ENCODE assay signal across 7 cellular contexts in genomic region chr17:4858880-4859260, GRCh38. TPM values are rescaled to one million over a fixed set of nuclear protein-coding genes. Genes with fewer than 3 reads are reported as not detected.
DNase-seq lines count a peak whose midpoint lies in the region; ATAC-seq, FAIRE-seq and TF ChIP-seq lines count a peak whose summit lies in the region.
"Had no signal": no experiment of that assay in that cellular context is flagged by ENCODE, and none has a peak within 500 bp of the region (broad histone marks: within the 10 kb centered on the region; RNA-seq: fewer than 3 reads in every experiment).

No MANE protein-coding gene starts in this region.

- TF ChIP-seq CTCF in endothelial cell of umbilical vein (IDR thresholded peaks at IDR 0.05; ENCODE audit: extremely low read depth in 1 of 2, insufficient read depth in 1 of 2, low read depth in 1 of 2, low read length in 2 of 2): no peak

- H3K9me3 Mint-ChIP-seq in activated T-helper 1 cell treated with anti-CD3 and anti-CD28 coated beads, Interleukin-12 subunit alpha, Interleukin-12 subunit beta, Interleukin-2, Interleukin-4 antibody, amounts not matched to agents 30 ng/mL and 10 ng/mL and 1 ng/mL, durations not matched to agents 14 hours and 24 hours and 36 hours: no peaks in the 10 kb centered on the region

- no peaks in the 10 kb centered on the region for H4K20me1 ChIP-seq in endothelial cell of umbilical vein (replicated peaks; ENCODE audit: control insufficient read depth, extremely low read depth, insufficient read depth, low read length)

- peaks cover 20% of the 10 kb centered on the region for H3K36me3 Mint-ChIP-seq in activated T-helper 1 cell treated with anti-CD3 and anti-CD28 coated beads, Interleukin-12 subunit alpha, Interleukin-12 subunit beta, Interleukin-2, Interleukin-4 antibody, amounts not matched to agents 30 ng/mL and 10 ng/mL and 1 ng/mL, durations not matched to agents 14 hours and 24 hours and 36 hours (ENCODE audit: low read depth)

- no peaks in the 10 kb centered on the region for H3K9me3 ChIP-seq in endothelial cell of umbilical vein (replicated peaks; ENCODE audit: control insufficient read depth, insufficient read depth, low read length)

- CTCF ChIA-PET in endothelial cell of umbilical vein (lab: Charles Lee): interaction anchor here (1.1 to 2.4 kb wide), 9 partner anchors 9 to 292 kb away, joined by 4 to 14 read pairs (median 7); partner anchors contain the start of genes ARRB2, GLTPD2, MINK1 and PLD2

- no peak overlapping the region for H3K4me3 Mint-ChIP-seq in activated T-helper 1 cell treated with anti-CD3 and anti-CD28 coated beads, Interleukin-12 subunit alpha, Interleukin-12 subunit beta, Interleukin-2, Interleukin-4 antibody, amounts not matched to agents 30 ng/mL and 10 ng/mL and 1 ng/mL, durations not matched to agents 14 hours and 24 hours and 36 hours

- FAIRE-seq in endothelial cell of umbilical vein (lab: Jason Lieb, UNC): no peak
- FAIRE-seq: endometrium had no signal

- no peaks in the 10 kb centered on the region for H3K27me3 Mint-ChIP-seq in activated T-helper 1 cell treated with anti-CD3 and anti-CD28 coated beads, Interleukin-12 subunit alpha, Interleukin-12 subunit beta, Interleukin-2, Interleukin-4 antibody, amounts not matched to agents 30 ng/mL and 10 ng/mL and 1 ng/mL, durations not matched to agents 14 hours and 24 hours and 36 hours (ENCODE audit: insufficient read depth)

- H3K9me1 ChIP-seq in endothelial cell of umbilical vein (replicated peaks; ENCODE audit: control insufficient read depth, extremely low read depth, insufficient read depth, low read length): no peaks in the 10 kb centered on the region

- intact Hi-C loops in endothelial cell of umbilical vein (cut with micrococcal nuclease): loop anchor here (1.0 to 2.0 kb wide), 2 partner anchors 25 to 62 kb away; partner anchors contain the start of gene PSMB6
- intact Hi-C loops in activated T-helper 1 cell treated with anti-CD3 and anti-CD28 coated beads, Interleukin-12 subunit alpha, Interleukin-12 subunit beta, Interleukin-2, Interleukin-4 antibody, amounts not matched to agents 30 ng/mL and 10 ng/mL and 1 ng/mL, durations not matched to agents 14 hours and 24 hours and 36 hours (cut with micrococcal nuclease): no loop called here

- H3K27ac ChIP-seq in endothelial cell of umbilical vein (ENCODE audit: insufficient read depth, low read depth, low read length): peak overlapping the region; percentile 79

- POLR2A ChIA-PET in endothelial cell of umbilical vein (lab: Charles Lee): interaction anchor here (0.6 to 1.6 kb wide), 3 partner anchors 63 to 256 kb away, joined by 5 to 7 read pairs (median 5); partner anchors contain the start of gene PSMB6

- H3K27me3 ChIP-seq in H7 (ENCODE audit: control insufficient read depth, insufficient read depth, low read length) (no peaks in the 10 kb centered on the region), endothelial cell of umbilical vein (ENCODE audit: control insufficient read depth in 2 of 2, insufficient read depth in 2 of 2, low read length in 2 of 2) (no peaks in the 10 kb centered on the region)

- no TSS peak for BruUV-seq in endothelial cell of umbilical vein (replicated peaks; lab: Mats Ljungman, UMichigan)

- peak; percentile 40 for TF ChIP-seq POLR2A in endothelial cell of umbilical vein (IDR thresholded peaks at IDR 0.05; ENCODE audit: low read depth, low read length)

- H3K9ac ChIP-seq in endothelial cell of umbilical vein (replicated peaks; ENCODE audit: extremely low read depth, insufficient read depth, low read length): peak overlapping the region; percentile 28

- H3K4me1 ChIP-seq in endothelial cell of umbilical vein (ENCODE audit: control insufficient read depth, extremely low read depth, insufficient read depth, low read length): peaks cover 47% of the 10 kb centered on the region

- H3K4me1 Mint-ChIP-seq in activated T-helper 1 cell treated with anti-CD3 and anti-CD28 coated beads, Interleukin-12 subunit alpha, Interleukin-12 subunit beta, Interleukin-2, Interleukin-4 antibody, amounts not matched to agents 30 ng/mL and 10 ng/mL and 1 ng/mL, durations not matched to agents 14 hours and 24 hours and 36 hours (ENCODE audit: low read depth): peaks cover 24% of the 10 kb centered on the region

- H3K4me3 ChIP-seq in H7 (ENCODE audit: insufficient read depth, low read depth, low read length): no peak overlapping the region
- peak overlapping the region in 1 of 3 experiments; percentile 48 for H3K4me3 ChIP-seq in endothelial cell of umbilical vein (replicated peaks in 1 of 3; ENCODE audit: insufficient read depth in 1 of 3, low read depth in 1 of 3, low read length in 3 of 3)

- peaks cover 34% of the 10 kb centered on the region for H3K79me2 ChIP-seq in endothelial cell of umbilical vein (ENCODE audit: control insufficient read depth, insufficient read depth, low read length)

- dilution Hi-C loops in endothelial cell of umbilical vein (cut with MboI; ENCODE audit: extremely low pct_ligation_motif_present, low sequenced_read_pairs): no loop called here

- H3K27ac Mint-ChIP-seq in activated T-helper 1 cell treated with anti-CD3 and anti-CD28 coated beads, Interleukin-12 subunit alpha, Interleukin-12 subunit beta, Interleukin-2, Interleukin-4 antibody, amounts not matched to agents 30 ng/mL and 10 ng/mL and 1 ng/mL, durations not matched to agents 14 hours and 24 hours and 36 hours: no peak overlapping the region

- peak overlapping the region; percentile 83 for H3K4me2 ChIP-seq in endothelial cell of umbilical vein (ENCODE audit: insufficient read depth, low read length)

- H3K36me3 ChIP-seq in H7 (replicated peaks; ENCODE audit: control insufficient read depth, insufficient read depth, low read length) (no peaks in the 10 kb centered on the region; the same call in 1 of the 2 replicates), endothelial cell of umbilical vein (ENCODE audit: control insufficient read depth in 2 of 2, extremely low read depth in 1 of 2, insufficient read depth in 2 of 2, low read length in 2 of 2) (peaks cover 0 to 2% of the 10 kb centered on the region in 2 experiments)

- no peak for ATAC-seq in GM19023 (IDR thresholded peaks at IDR 0.05; ENCODE audit: unreplicated experiment)

- peak; percentile 80 for DNase-seq in H7
- peak; percentile 69 for DNase-seq in endothelial cell of umbilical vein (ENCODE audit: low read depth, low spot score)
- peak in 42 of 56 donors; percentile 10 to 66 (median 34) for DNase-seq in nucleus accumbens (lab: John Stamatoyannopoulos, UW)
- no peak for DNase-seq in activated T-helper 1 cell treated with anti-CD3 and anti-CD28 coated beads, Interleukin-12 subunit alpha, Interleukin-12 subunit beta, Interleukin-2, Interleukin-4 antibody, amounts not matched to agents 30 ng/mL and 10 ng/mL and 1 ng/mL, durations not matched to agents 14 hours and 24 hours and 36 hours (ENCODE audit: low spot score)
- no peak for DNase-seq in activated CD8-positive, alpha-beta memory T cell treated with anti-CD3 and anti-CD28 coated beads for 24 hours

- peak overlapping the region; percentile 7 for H2AFZ ChIP-seq in endothelial cell of umbilical vein (ENCODE audit: low read depth, low read length)

RNA-seq across cellular contexts. Expression of gene MINK1, which starts 25.7 kb away (rescaled TPM):
- total RNA-seq in H7 (2014; rRNA removed; shearing (Covaris generic)): 42.4 and 58.2 TPM in 2 replicates
- total RNA-seq in endothelial cell of umbilical vein: 87.5 and 89.4 TPM in 2 replicates
- polyA plus RNA-seq in endothelial cell of umbilical vein: 46.8 and 53.6 TPM in 2 replicates
- 30.3 and 33.3 TPM in 2 replicates for polyA plus RNA-seq in endothelial cell of umbilical vein (2011; cell fraction: cytosol; rRNA removed)
- 395 and 448 TPM in 2 replicates for polyA plus RNA-seq in endothelial cell of umbilical vein (2011; cell fraction: nucleus; rRNA removed)
- 63.3 and 70.6 TPM in 2 replicates for polyA plus RNA-seq in endothelial cell of umbilical vein (2012)
- polyA minus RNA-seq in endothelial cell of umbilical vein: 70.9 and 76.1 TPM in 2 replicates
- polyA minus RNA-seq in endothelial cell of umbilical vein (2011; cell fraction: cytosol; rRNA and poly(A)+ RNA removed): 20.4 TPM
- 62.5 and 85.1 TPM in 2 replicates for polyA minus RNA-seq in endothelial cell of umbilical vein (2011; cell fraction: nucleus; rRNA and poly(A)+ RNA removed)
- total RNA-seq in activated T-helper 1 cell treated with anti-CD3 and anti-CD28 coated beads, Interleukin-12 subunit alpha, Interleukin-12 subunit beta, Interleukin-2, Interleukin-4 antibody, amounts not matched to agents 30 ng/mL and 10 ng/mL and 1 ng/mL, durations not matched to agents 14 hours and 24 hours and 36 hours: 66.5 and 67.5 TPM in 2 replicates

RNA-seq across cellular contexts. Expression of gene C17orf107, which starts 40.5 kb away (rescaled TPM):
- total RNA-seq in H7 (2014; rRNA removed; shearing (Covaris generic)): 7.6 and 7.8 TPM in 2 replicates
- total RNA-seq in endothelial cell of umbilical vein: 1.0 and 1.5 TPM in 2 replicates
- 0.68 and 0.86 TPM in 2 replicates for polyA plus RNA-seq in endothelial cell of umbilical vein
- polyA plus RNA-seq in endothelial cell of umbilical vein (2011; cell fraction: cytosol; rRNA removed): 0.36 and 0.62 TPM in 2 replicates
- 0.75 and 1.3 TPM in 2 replicates for polyA plus RNA-seq in endothelial cell of umbilical vein (2011; cell fraction: nucleus; rRNA removed)
- 0.39 and 1.6 TPM in 2 replicates for polyA plus RNA-seq in endothelial cell of umbilical vein (2012)
- 0.75 and 1.1 TPM in 2 replicates for polyA minus RNA-seq in endothelial cell of umbilical vein
- not detected for polyA minus RNA-seq in endothelial cell of umbilical vein (2011; cell fraction: cytosol; rRNA and poly(A)+ RNA removed)
- 1.3 and 3.8 TPM in 2 replicates for polyA minus RNA-seq in endothelial cell of umbilical vein (2011; cell fraction: nucleus; rRNA and poly(A)+ RNA removed)
- 1.3 and 1.8 TPM in 2 replicates for total RNA-seq in activated T-helper 1 cell treated with anti-CD3 and anti-CD28 coated beads, Interleukin-12 subunit alpha, Interleukin-12 subunit beta, Interleukin-2, Interleukin-4 antibody, amounts not matched to agents 30 ng/mL and 10 ng/mL and 1 ng/mL, durations not matched to agents 14 hours and 24 hours and 36 hours

RNA-seq across cellular contexts. Expression of gene CHRNE, which starts 44.0 kb away (rescaled TPM):
- 0.67 and 0.69 TPM in 2 replicates for total RNA-seq in H7 (2014; rRNA removed; shearing (Covaris generic))
- 0.76 and 0.84 TPM in 2 replicates for total RNA-seq in endothelial cell of umbilical vein
- polyA plus RNA-seq in endothelial cell of umbilical vein: 1.1 and 1.3 TPM in 2 replicates
- polyA plus RNA-seq in endothelial cell of umbilical vein (2011; cell fraction: cytosol; rRNA removed): 0.50 and 0.66 TPM in 2 replicates
- 0.53 and 0.66 TPM in 2 replicates for polyA plus RNA-seq in endothelial cell of umbilical vein (2011; cell fraction: nucleus; rRNA removed)
- 1.0 and 2.5 TPM in 2 replicates for polyA plus RNA-seq in endothelial cell of umbilical vein (2012)
- polyA minus RNA-seq in endothelial cell of umbilical vein: 0.38 and 1.4 TPM in 2 replicates
- polyA minus RNA-seq in endothelial cell of umbilical vein (2011; cell fraction: cytosol; rRNA and poly(A)+ RNA removed): not detected
- 0.53 and 0.72 TPM in 2 replicates for polyA minus RNA-seq in endothelial cell of umbilical vein (2011; cell fraction: nucleus; rRNA and poly(A)+ RNA removed)
- total RNA-seq in activated T-helper 1 cell treated with anti-CD3 and anti-CD28 coated beads, Interleukin-12 subunit alpha, Interleukin-12 subunit beta, Interleukin-2, Interleukin-4 antibody, amounts not matched to agents 30 ng/mL and 10 ng/mL and 1 ng/mL, durations not matched to agents 14 hours and 24 hours and 36 hours: 0.52 and 0.61 TPM in 2 replicates

RNA-seq across cellular contexts. Expression of gene PLD2, which starts 51.9 kb away (rescaled TPM):
- 36.5 and 42.6 TPM in 2 replicates for total RNA-seq in H7 (2014; rRNA removed; shearing (Covaris generic))
- total RNA-seq in endothelial cell of umbilical vein: 52.3 and 58.7 TPM in 2 replicates
- 53.6 and 54.7 TPM in 2 replicates for polyA plus RNA-seq in endothelial cell of umbilical vein
- 28.9 and 33.6 TPM in 2 replicates for polyA plus RNA-seq in endothelial cell of umbilical vein (2011; cell fraction: cytosol; rRNA removed)
- polyA plus RNA-seq in endothelial cell of umbilical vein (2011; cell fraction: nucleus; rRNA removed): 204 and 211 TPM in 2 replicates
- 38.4 and 55.9 TPM in 2 replicates for polyA plus RNA-seq in endothelial cell of umbilical vein (2012)
- 51.6 and 55.9 TPM in 2 replicates for polyA minus RNA-seq in endothelial cell of umbilical vein
- polyA minus RNA-seq in endothelial cell of umbilical vein (2011; cell fraction: cytosol; rRNA and poly(A)+ RNA removed): 12.4 TPM
- polyA minus RNA-seq in endothelial cell of umbilical vein (2011; cell fraction: nucleus; rRNA and poly(A)+ RNA removed): 55.0 and 55.8 TPM in 2 replicates
- total RNA-seq in activated T-helper 1 cell treated with anti-CD3 and anti-CD28 coated beads, Interleukin-12 subunit alpha, Interleukin-12 subunit beta, Interleukin-2, Interleukin-4 antibody, amounts not matched to agents 30 ng/mL and 10 ng/mL and 1 ng/mL, durations not matched to agents 14 hours and 24 hours and 36 hours: 16.7 and 22.2 TPM in 2 replicates

Comparison
In these comparisons a context has a peak if more than half of its experiments do, and no peak if none do; other contexts are left out.
1. DNase-seq: peak in H7 (single experiment), endothelial cell of umbilical vein (single experiment) and nucleus accumbens (42 of 56); none in activated T-helper 1 cell treated with anti-CD3 and anti-CD28 coated beads, Interleukin-12 subunit alpha, Interleukin-12 subunit beta, Interleukin-2, Interleukin-4 antibody, amounts not matched to agents 30 ng/mL and 10 ng/mL and 1 ng/mL, durations not matched to agents 14 hours and 24 hours and 36 hours (single experiment) and activated CD8-positive, alpha-beta memory T cell treated with anti-CD3 and anti-CD28 coated beads for 24 hours (single experiment).